In the genomic region with DNA sequence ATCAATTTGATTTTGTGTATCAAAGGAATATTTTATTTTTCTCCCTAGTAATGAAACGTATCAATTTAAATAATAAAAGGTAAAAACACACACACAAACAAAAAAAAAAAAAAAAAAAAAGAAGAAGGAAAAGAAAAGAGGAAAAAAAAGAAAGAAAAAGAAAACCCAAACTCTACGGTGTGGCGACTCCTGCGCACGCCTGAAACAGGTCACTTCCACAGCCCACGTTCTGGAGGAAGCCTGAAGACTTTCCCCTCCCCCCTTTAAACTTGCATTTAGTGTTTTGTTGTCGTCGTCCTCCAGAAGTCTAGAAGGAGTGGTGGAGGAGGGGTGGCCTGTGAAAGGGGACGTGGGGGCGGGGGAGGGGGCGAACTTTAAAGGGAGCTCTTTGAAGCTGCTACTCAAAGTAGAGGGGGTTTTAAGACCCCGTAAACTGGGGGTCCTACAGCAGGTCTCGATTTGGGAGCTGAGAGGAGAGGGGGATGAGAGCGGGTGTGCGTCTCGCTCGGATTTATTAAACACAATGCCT, we compare ENCODE assay signal across 8 cellular contexts. TPM values are rescaled to one million over a fixed set of nuclear protein-coding genes. Genes with fewer than 3 reads are reported as not detected.
A peak's percentile ranks its signal among the peaks of the same experiment; 100 is the strongest.
DNase-seq lines count a peak whose midpoint lies in the region; ATAC-seq and TF ChIP-seq lines count a peak whose summit lies in the region.

No MANE protein-coding gene starts in this region.

- peaks cover 0 to 6% (median 0%) of the 10 kb centered on the region in 7 donors for H3K9me3 Mint-ChIP-seq in CD14-positive monocyte
- no peaks in the 10 kb centered on the region for H3K9me3 Mint-ChIP-seq in activated CD4-positive, alpha-beta memory T cell treated with anti-CD3 and anti-CD28 coated beads for 36 hours

- in situ Hi-C loops in IMR-90 (cut with MboI; ENCODE audit: low sequenced_read_pairs) = loop anchor here (25.0 kb wide), 1 partner anchor 387 kb away; no protein-coding TSS in a partner anchor

- peaks cover 3 to 12% of the 10 kb centered on the region in 2 donors for H3K36me3 Mint-ChIP-seq in CD14-positive monocyte
- peaks cover 8% of the 10 kb centered on the region for H3K36me3 Mint-ChIP-seq in activated CD4-positive, alpha-beta memory T cell treated with anti-CD3 and anti-CD28 coated beads for 36 hours

- peaks cover 37% of the 10 kb centered on the region for H3K4me1 Mint-ChIP-seq in CD14-positive monocyte
- peaks cover 10% of the 10 kb centered on the region for H3K4me1 Mint-ChIP-seq in activated CD4-positive, alpha-beta memory T cell treated with anti-CD3 and anti-CD28 coated beads for 36 hours (ENCODE audit: low read depth)

- intact Hi-C loops in CD14-positive monocyte (cut with micrococcal nuclease) (loop anchor here (1.0 to 10.0 kb wide), 10 partner anchors 13 to 625 kb away; no protein-coding TSS in a partner anchor), IMR-90 (cut with micrococcal nuclease) (loop anchor here (2.0 to 10.0 kb wide), 5 partner anchors 37 to 623 kb away; no protein-coding TSS in a partner anchor)
- intact Hi-C loops in activated CD4-positive, alpha-beta memory T cell treated with anti-CD3 and anti-CD28 coated beads for 36 hours (cut with micrococcal nuclease) = loop anchor here (1.0 to 5.0 kb wide), 9 partner anchors 42 to 648 kb away; a partner anchor contains a TSS

- H3K4me1 ChIP-seq in IMR-90 (ENCODE audit: control insufficient read depth, insufficient read depth, low read length) (peaks cover 18% of the 10 kb centered on the region), iPS DF 6.9 (ENCODE audit: control insufficient read depth, insufficient read depth, low read length) (no peaks in the 10 kb centered on the region; the same call in 1 of the 2 replicates), subcutaneous abdominal adipose tissue (ENCODE audit: control insufficient read depth in 5 of 5, insufficient read depth in 5 of 5, low read length in 5 of 5) (peaks cover 4 to 72% (median 53%) of the 10 kb centered on the region in 5 donors)

- peak overlapping the region; percentile 65 for H2AFZ ChIP-seq in IMR-90 (replicated peaks; ENCODE audit: low read length, poor library complexity)

- H3K27me3 ChIP-seq in IMR-90 (ENCODE audit: control insufficient read depth, insufficient read depth, low read length) (peaks cover 22% of the 10 kb centered on the region), iPS DF 6.9 (ENCODE audit: control insufficient read depth, insufficient read depth, low read length) (peaks cover 5% of the 10 kb centered on the region; the same call in 1 of the 2 replicates), subcutaneous abdominal adipose tissue (ENCODE audit: control insufficient read depth in 5 of 5, insufficient read depth in 4 of 5, low read length in 5 of 5) (no peaks in the 10 kb centered on the region)

- H2BK120ac ChIP-seq in IMR-90 (ENCODE audit: low read depth, low read length) = no peak overlapping the region

- H4K20me1 ChIP-seq in IMR-90 (ENCODE audit: insufficient read depth, low read length) = peaks cover 4% of the 10 kb centered on the region

- H3K4me3 ChIP-seq in IMR-90 (ENCODE audit: insufficient read depth, low read depth, low read length) (no peak overlapping the region), iPS DF 6.9 (ENCODE audit: low read length) (peak overlapping the region; percentile 37; the same call in 1 of the 2 replicates), subcutaneous abdominal adipose tissue (ENCODE audit: low read depth in 1 of 5, low read length in 5 of 5) (peak overlapping the region; percentile 36 to 57 (median 53))

- no peak overlapping the region for H2AK9ac ChIP-seq in IMR-90 (replicated peaks; ENCODE audit: low read depth, low read length, poor library complexity)

- H3K4me3 Mint-ChIP-seq in CD14-positive monocyte = peak overlapping the region; percentile 77 to 82
- peak overlapping the region; percentile 88 for H3K4me3 Mint-ChIP-seq in activated CD4-positive, alpha-beta memory T cell treated with anti-CD3 and anti-CD28 coated beads for 36 hours

- no TSS peak for BruUV-seq in IMR-90 (replicated peaks; lab: Mats Ljungman, UMichigan)

- peak overlapping the region; percentile 40; the same call in 1 of the 2 replicates for H3K4ac ChIP-seq in IMR-90 (ENCODE audit: low read depth, low read length)

- H2AK5ac ChIP-seq in IMR-90 (ENCODE audit: low read depth, low read length) = no peak overlapping the region

- ATAC-seq in IMR-90 (ENCODE audit: low read depth) (no peak), HG03521 (IDR thresholded peaks at IDR 0.05; ENCODE audit: unreplicated experiment) (no peak), HG03135 (IDR thresholded peaks at IDR 0.05; ENCODE audit: unreplicated experiment) (no peak)

- no peak overlapping the region for H4K8ac ChIP-seq in IMR-90 (ENCODE audit: low read depth in 2 of 2, low read length in 2 of 2)

- H3K27me3 Mint-ChIP-seq in CD14-positive monocyte (ENCODE audit: low read depth in 3 of 3) = peaks cover 29 to 42% (median 38%) of the 10 kb centered on the region in 3 donors
- H3K27me3 Mint-ChIP-seq in activated CD4-positive, alpha-beta memory T cell treated with anti-CD3 and anti-CD28 coated beads for 36 hours = peaks cover 3% of the 10 kb centered on the region

- H2BK15ac ChIP-seq in IMR-90 (ENCODE audit: low read depth, low read length) = no peak overlapping the region

- no peak overlapping the region for H2BK20ac ChIP-seq in IMR-90 (ENCODE audit: low read depth, low read length)

- H3K23ac ChIP-seq in IMR-90 (ENCODE audit: low read depth, low read length) = 0 out of 2 replicates have a peak overlapping the region, but pooled peaks have one; percentile 59

- H4K5ac ChIP-seq in IMR-90 (ENCODE audit: low read depth, low read length) = no peak overlapping the region

- CTCF ChIA-PET in IMR-90 (lab: Yijun Ruan, JAX) = interaction anchor here (0.8 kb wide), 1 partner anchor 11 kb away, joined by 5 read pairs; no protein-coding TSS in a partner anchor
- CTCF ChIA-PET in activated CD4-positive, alpha-beta memory T cell treated with anti-CD3 and anti-CD28 coated beads for 36 hours (lab: Charles Lee) = interaction anchor here (0.7 to 2.6 kb wide), 9 partner anchors 9 to 523 kb away, joined by 3 to 10 read pairs (median 4); no protein-coding TSS in a partner anchor

- no peak for TF ChIP-seq RAD21 in IMR-90 (IDR thresholded peaks at IDR 0.05; ENCODE audit: low read length)

- TF ChIP-seq CTCF in CD14-positive monocyte (IDR thresholded peaks at IDR 0.05) = no peak
- TF ChIP-seq CTCF in IMR-90 (conservative IDR thresholded peaks at IDR 0.05; ENCODE audit: low read depth, low read length) = no peak

- H3K9me3 ChIP-seq in IMR-90 (ENCODE audit: control insufficient read depth, insufficient read depth, low read length) (no peaks in the 10 kb centered on the region), iPS DF 6.9 (ENCODE audit: control insufficient read depth, insufficient read depth, low read length) (no peaks in the 10 kb centered on the region), subcutaneous abdominal adipose tissue (ENCODE audit: control insufficient read depth in 5 of 5, low read length in 5 of 5) (no peaks in the 10 kb centered on the region)

- dilution Hi-C loops in IMR-90 (cut with HindIII; ENCODE audit: low sequenced_read_pairs, unreplicated experiment) = no loop called here

- peak overlapping the region; percentile 74 for H3K4me2 ChIP-seq in IMR-90 (ENCODE audit: low read depth, low read length)

- H3K27ac ChIP-seq in IMR-90 (ENCODE audit: insufficient read depth, low read length) (no peak overlapping the region), iPS DF 6.9 (ENCODE audit: low read length) (no peak overlapping the region), subcutaneous abdominal adipose tissue (ENCODE audit: low read depth, low read length) (peak overlapping the region; percentile 10)

- peaks cover 2 to 3% of the 10 kb centered on the region in 2 experiments; a peak in 3 of 4 replicates for H3K79me1 ChIP-seq in IMR-90 (ENCODE audit: low read depth in 1 of 2, low read length in 2 of 2)

- no peak for DNase-seq in CD14-positive monocyte (ENCODE audit: low spot score)
- DNase-seq in IMR-90 = no peak
- peak; percentile 48 for DNase-seq in activated CD4-positive, alpha-beta memory T cell treated with anti-CD3 and anti-CD28 coated beads for 36 hours
- no peak for DNase-seq in iPS DF 6.9 (ENCODE audit: low read depth, low spot score)
- DNase-seq in NCI-H128 (lab: John Stamatoyannopoulos, UW; ENCODE audit: unreplicated experiment) = no peak

- H3K18ac ChIP-seq in IMR-90 (ENCODE audit: low read depth, low read length) = no peak overlapping the region; the same call in 1 of the 2 replicates

- POLR2A ChIA-PET in IMR-90 (lab: Charles Lee; ENCODE audit: unreplicated experiment) = interaction anchor here (0.7 kb wide), 1 partner anchor 243 kb away, joined by 4 read pairs; no protein-coding TSS in a partner anchor
- POLR2A ChIA-PET in activated CD4-positive, alpha-beta memory T cell treated with anti-CD3 and anti-CD28 coated beads for 36 hours (lab: Charles Lee) = interaction anchor here (0.7 to 4.1 kb wide), 12 partner anchors 9 to 632 kb away, joined by 3 to 43 read pairs (median 5); no protein-coding TSS in a partner anchor

- H3K56ac ChIP-seq in IMR-90 (ENCODE audit: extremely low read depth, insufficient read depth, low read length) = no peak overlapping the region

- H2BK5ac ChIP-seq in IMR-90 (ENCODE audit: low read depth, low read length, poor library complexity, severe bottlenecking) = no peak overlapping the region

- peak overlapping the region in 5 of 7 donors; percentile 69 to 99 (median 99) for H3K27ac Mint-ChIP-seq in CD14-positive monocyte
- H3K27ac Mint-ChIP-seq in activated CD4-positive, alpha-beta memory T cell treated with anti-CD3 and anti-CD28 coated beads for 36 hours = peak overlapping the region; percentile 97

- no peak for TF ChIP-seq POLR2A in IMR-90 (IDR thresholded peaks at IDR 0.05; ENCODE audit: low read depth, low read length)

- H3K36me3 ChIP-seq in IMR-90 (ENCODE audit: control insufficient read depth, insufficient read depth, low read length) (no peaks in the 10 kb centered on the region), iPS DF 6.9 (ENCODE audit: control insufficient read depth, insufficient read depth, low read length) (no peaks in the 10 kb centered on the region), subcutaneous abdominal adipose tissue (ENCODE audit: control insufficient read depth in 5 of 5, insufficient read depth in 5 of 5, low read length in 5 of 5) (no peaks in the 10 kb centered on the region)

- H4K91ac ChIP-seq in IMR-90 (ENCODE audit: insufficient read depth, low read depth, low read length) = no peak overlapping the region; the same call in 1 of the 2 replicates

- no peak overlapping the region; the same call in 1 of the 2 replicates for H3K14ac ChIP-seq in IMR-90 (replicated peaks; ENCODE audit: low read depth, low read length)

- H3K9me1 ChIP-seq in IMR-90 (ENCODE audit: insufficient read depth, low read length) = no peaks in the 10 kb centered on the region

- WGBS in IMR-90 (ENCODE audit: extremely low coverage in 2 of 2, insufficient read length in 1 of 2), 2 experiments = no CpG with 5 or more reads among the region's 17 CpGs
- no CpG with 5 or more reads among the region's 17 CpGs for WGBS in iPS DF 6.9 (ENCODE audit: insufficient coverage, insufficient read length)

- no peak overlapping the region for H3K9ac ChIP-seq in IMR-90 (ENCODE audit: low read depth, low read length)
- H3K9ac ChIP-seq in subcutaneous abdominal adipose tissue (ENCODE audit: low read length in 5 of 5) = no peak overlapping the region

RNA-seq across cellular contexts. Expression of a gene that starts 2.3 kb away (rescaled TPM):
- polyA plus RNA-seq in CD14-positive monocyte (10 to 100 TPM; 12.8 to 23.6 TPM), IMR-90 (2012; rRNA removed) (15.2 and 16.3 TPM in 2 replicates)
- 5.6 and 6.5 TPM in 2 replicates for total RNA-seq in IMR-90 (2012; rRNA removed)
- polyA plus RNA-seq in IMR-90 (2012; cell fraction: cytosol; rRNA removed) = 15.9 and 20.8 TPM in 2 replicates
- polyA plus RNA-seq in IMR-90 (2012; cell fraction: nucleus; rRNA removed; ENCODE audit: low replicate concordance) = 43.1 and 63.1 TPM in 2 replicates
- total RNA-seq in activated CD4-positive, alpha-beta memory T cell treated with anti-CD3 and anti-CD28 coated beads for 36 hours = 10 to 100 TPM; 85.4 to 95.1 TPM

Comparison
In these comparisons a context has a peak if more than half of its experiments do, and no peak if none do; other contexts are left out.
1. RNA of a gene that starts 2.3 kb away (total RNA-seq): 85.4 to 95.1 TPM in activated CD4-positive, alpha-beta memory T cell treated with anti-CD3 and anti-CD28 coated beads for 36 hours; 5.6 to 6.5 TPM in IMR-90; every median in the first group is over 10 times any median in the second.